2 cellular contexts compared by ENCODE assay signal in genomic region chr2:127157651-127158460, GRCh38.
TF ChIP-seq lines count a peak whose summit lies in the region.

No MANE protein-coding gene starts in this region.

TF ChIP-seq in GM23338, 12 proteins besides CTCF, POLR2A, EP300 and RAD21:
- no peak for TF ChIP-seq NANOG (IDR thresholded peaks at IDR 0.05; ENCODE audit: borderline replicate concordance)
- no peak for TF ChIP-seq REST (IDR thresholded peaks at IDR 0.05; ENCODE audit: unreplicated experiment)
- TF ChIP-seq EZH2 (IDR thresholded peaks at IDR 0.05; ENCODE audit: low read depth, unreplicated experiment), result no peak
- TF ChIP-seq JUNB (IDR thresholded peaks at IDR 0.05; ENCODE audit: unreplicated experiment), result no peak
- no peak for TF ChIP-seq EZH2phosphoT487 (IDR thresholded peaks at IDR 0.05; ENCODE audit: unreplicated experiment)
- TF ChIP-seq POLR2AphosphoS5 (IDR thresholded peaks at IDR 0.05; ENCODE audit: low read depth), result no peak
- no peak for TF ChIP-seq STAT1 (IDR thresholded peaks at IDR 0.05; ENCODE audit: unreplicated experiment)

TF ChIP-seq in GM12878, 131 proteins besides CTCF, POLR2A, EP300 and RAD21:
- TF ChIP-seq MEF2A (IDR thresholded peaks at IDR 0.05; ENCODE audit: insufficient read depth, low read depth, low read length) (no peak), RCOR1 (conservative IDR thresholded peaks at IDR 0.05; ENCODE audit: low read depth, low read length) (no peak), SRF (IDR thresholded peaks at IDR 0.05; ENCODE audit: low read depth in 2 of 2, low read length in 2 of 2) (no peak), NR2C1 (IDR thresholded peaks at IDR 0.05) (no peak), CEBPB (IDR thresholded peaks at IDR 0.05; ENCODE audit: borderline replicate concordance in 1 of 2, low read depth in 2 of 2, low read length in 2 of 2) (no peak), MEF2B (IDR thresholded peaks at IDR 0.05; ENCODE audit: partially characterized antibody, poor library complexity, severe bottlenecking) (no peak), MAX (IDR thresholded peaks at IDR 0.05; ENCODE audit: low read depth, low read length) (no peak), IRF5 (IDR thresholded peaks at IDR 0.05; ENCODE audit: borderline replicate concordance) (no peak), CHD1 (IDR thresholded peaks at IDR 0.05; ENCODE audit: low read depth, low read length) (no peak), PKNOX1 (IDR thresholded peaks at IDR 0.05) (no peak), PAX5 (IDR thresholded peaks at IDR 0.05; ENCODE audit: borderline replicate concordance, low read depth, low read length) (no peak), USF1 (IDR thresholded peaks at IDR 0.05; ENCODE audit: borderline replicate concordance, extremely low read length, insufficient read depth, low read depth, low read length) (no peak), NFYA (IDR thresholded peaks at IDR 0.05; ENCODE audit: borderline replicate concordance, low read depth, low read length) (no peak), MTA3 (IDR thresholded peaks at IDR 0.05; ENCODE audit: borderline replicate concordance, low read length) (no peak), ZNF217 (IDR thresholded peaks at IDR 0.05) (no peak), E4F1 (IDR thresholded peaks at IDR 0.05; ENCODE audit: borderline replicate concordance, partially characterized antibody) (no peak), MLLT1 (IDR thresholded peaks at IDR 0.05) (no peak), CBX5 (IDR thresholded peaks at IDR 0.05; ENCODE audit: low read depth) (no peak), CHD2 (IDR thresholded peaks at IDR 0.05; ENCODE audit: borderline replicate concordance, low read depth, low read length) (no peak), ZNF274 (IDR thresholded peaks at IDR 0.05; ENCODE audit: insufficient read depth, insufficient read length) (no peak)
